ENCODE assay signal across 11 cellular contexts in the genomic region with DNA sequence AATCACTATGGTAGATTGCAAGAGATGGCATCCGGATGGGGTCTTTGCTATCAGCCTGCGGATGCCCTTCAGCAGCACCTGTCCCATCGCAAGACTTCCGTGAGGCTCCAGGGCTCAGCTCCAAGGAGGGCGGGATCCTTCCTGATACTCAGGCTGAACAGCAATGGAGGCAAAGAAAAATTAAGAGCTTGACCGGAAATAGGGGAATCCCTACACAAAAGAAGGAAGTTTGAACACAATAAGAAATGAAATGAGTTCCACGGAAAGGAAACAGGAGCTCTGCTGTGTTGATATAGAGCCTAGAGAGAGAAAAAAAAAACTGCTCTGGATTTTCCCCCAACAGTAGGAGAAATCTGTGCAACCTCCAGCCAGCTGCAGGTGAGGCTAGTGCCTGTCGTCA.
"Had no signal": no experiment of that assay in that cellular context is flagged by ENCODE, and none has a peak within 500 bp of the region (broad histone marks: within the 10 kb centered on the region; RNA-seq: fewer than 3 reads in every experiment).

No MANE protein-coding gene starts in this region.

- H3K27me3 ChIP-seq: ascending aorta, right atrium auricular region had no signal

- H3K4me3 ChIP-seq: ascending aorta, right atrium auricular region had no signal

- H3K4me3 Mint-ChIP-seq: activated T-cell treated with anti-CD3 and anti-CD28 coated beads, Interleukin-2, amount 50 U/mL, for 72 hours had no signal

- DNase-seq: activated CD4-positive, alpha-beta T cell treated with anti-CD3 and anti-CD28 coated beads for 1 hour; activated CD4-positive, alpha-beta T cell treated with anti-CD3 and anti-CD28 coated beads, Interleukin-2, amount 50 U/mL, for 48 hours; activated gamma-delta T cell treated with Interleukin-2 at 50 U/mL for 16 hours; activated T-cell treated with anti-CD3 and anti-CD28 coated beads, Interleukin-2, amount 50 U/mL, for 72 hours; mesendoderm; small intestine; T-helper 9 cell; trophoblast cell had no signal

- H3K4me1 ChIP-seq: ascending aorta, parathyroid adenoma, right atrium auricular region had no signal

- ATAC-seq: activated T-cell treated with anti-CD3 and anti-CD28 coated beads, Interleukin-2, amount 50 U/mL, for 72 hours had no signal

- H3K27ac Mint-ChIP-seq: activated T-cell treated with anti-CD3 and anti-CD28 coated beads, Interleukin-2, amount 50 U/mL, for 72 hours had no signal

- H3K36me3 ChIP-seq: ascending aorta, right atrium auricular region had no signal

- H3K27ac ChIP-seq: ascending aorta, parathyroid adenoma, right atrium auricular region had no signal

- H3K9me3 ChIP-seq: ascending aorta, right atrium auricular region had no signal
